In genomic region chr6:82893889-82894652, GRCh38 we compare ENCODE assay signal across 19 cellular contexts.
"Had no signal": no experiment of that assay in that cellular context is flagged by ENCODE, and none has a peak within 500 bp of the region (broad histone marks: within the 10 kb centered on the region; RNA-seq: fewer than 3 reads in every experiment).

No MANE protein-coding gene starts in this region.

- H3K27ac ChIP-seq: cardiac muscle cell, dorsolateral prefrontal cortex, gastrocnemius medialis, heart left ventricle, pancreas, stomach, thoracic aorta, upper lobe of right lung, VCaP had no signal

- H3K27me3 Mint-ChIP-seq: activated CD4-positive, alpha-beta T cell treated with anti-CD3 and anti-CD28 coated beads for 36 hours; activated CD8-positive, alpha-beta T cell treated with anti-CD3 and anti-CD28 coated beads for 36 hours; naive B cell had no signal

- H3K4me1 Mint-ChIP-seq: activated CD4-positive, alpha-beta T cell treated with anti-CD3 and anti-CD28 coated beads for 36 hours; naive B cell had no signal

- H3K4me3 Mint-ChIP-seq: activated CD4-positive, alpha-beta T cell treated with anti-CD3 and anti-CD28 coated beads for 36 hours; activated CD8-positive, alpha-beta T cell treated with anti-CD3 and anti-CD28 coated beads for 36 hours; activated T-cell treated with anti-CD3 and anti-CD28 coated beads, Interleukin-2, amount 50 U/mL, for 4 hours; naive B cell had no signal

- H3K36me3 ChIP-seq: cardiac muscle cell, gastrocnemius medialis, heart left ventricle, pancreas, upper lobe of right lung had no signal

- H3K4me1 ChIP-seq: gastrocnemius medialis, heart left ventricle, pancreas, stomach, upper lobe of right lung had no signal

- H3K27me3 ChIP-seq: cardiac muscle cell, dorsolateral prefrontal cortex, gastrocnemius medialis, heart left ventricle, pancreas, stomach, upper lobe of right lung had no signal

- H3K4me3 ChIP-seq: cardiac muscle cell, dorsolateral prefrontal cortex, gastrocnemius medialis, heart left ventricle, pancreas, stomach, thoracic aorta, upper lobe of right lung had no signal

- H3K9me3 Mint-ChIP-seq: activated CD8-positive, alpha-beta T cell treated with anti-CD3 and anti-CD28 coated beads for 36 hours; activated T-cell treated with anti-CD3 and anti-CD28 coated beads, Interleukin-2, amount 50 U/mL, for 4 hours had no signal

- H3K9me3 ChIP-seq: gastrocnemius medialis, heart left ventricle, pancreas, stomach, thoracic aorta, upper lobe of right lung had no signal

- H3K27ac Mint-ChIP-seq: activated CD4-positive, alpha-beta T cell treated with anti-CD3 and anti-CD28 coated beads for 36 hours; activated CD8-positive, alpha-beta T cell treated with anti-CD3 and anti-CD28 coated beads for 36 hours had no signal

- ATAC-seq: activated CD4-positive, alpha-beta T cell treated with anti-CD3 and anti-CD28 coated beads for 36 hours; activated CD8-positive, alpha-beta T cell treated with anti-CD3 and anti-CD28 coated beads for 36 hours; activated T-cell treated with anti-CD3 and anti-CD28 coated beads, Interleukin-2, amount 50 U/mL, for 4 hours; gastrocnemius medialis; heart left ventricle; pancreas; upper lobe of right lung had no signal

- DNase-seq: activated CD4-positive, alpha-beta T cell treated with anti-CD3 and anti-CD28 coated beads for 36 hours; activated CD8-positive, alpha-beta T cell treated with anti-CD3 and anti-CD28 coated beads for 36 hours; activated effector memory CD4-positive, alpha-beta T cell treated with Interleukin-2 at 50 U/mL for 16 hours; activated naive CD4-positive, alpha-beta T cell treated with anti-CD3 and anti-CD28 coated beads, Interleukin-2, amount 50 U/mL, for 16 hours; activated T-cell treated with anti-CD3 and anti-CD28 coated beads, Interleukin-2, amount 50 U/mL, for 4 hours; dorsolateral prefrontal cortex; erythroblast; gastrocnemius medialis; heart left ventricle; mammary epithelial cell; naive B cell; pancreas; stimulated activated CD4-positive, alpha-beta T cell treated with anti-CD3 and anti-CD28 coated beads, Interleukin-12 subunit alpha, Interleukin-12 subunit beta, amount 100 ng/mL, for 4 hours; stimulated activated CD4-positive, alpha-beta T cell treated with anti-CD3 and anti-CD28 coated beads, Interleukin-2, amount 100 ng/mL, for 24 hours; stomach; upper lobe of right lung had no signal
